In genomic region chr16:26863971-26864370, GRCh38 we compare ENCODE assay signal across 19 cellular contexts.
"Had no signal": no experiment of that assay in that cellular context is flagged by ENCODE, and none has a peak within 500 bp of the region (broad histone marks: within the 10 kb centered on the region; RNA-seq: fewer than 3 reads in every experiment).

No MANE protein-coding gene starts in this region.

- H3K4me3 ChIP-seq: colonic mucosa, hepatocyte, psoas muscle, right atrium auricular region, thyroid gland, upper lobe of right lung had no signal

- DNase-seq: activated gamma-delta T cell treated with Interleukin-2 at 50 U/mL for 16 hours; activated T-cell treated with anti-CD3 and anti-CD28 coated beads, Interleukin-2, amount 50 U/mL, for 1 hour; aorta; brain microvascular endothelial cell; central memory CD4-positive, alpha-beta T cell; colonic mucosa; foreskin melanocyte; immature natural killer cell; left ventricle myocardium superior; mammary epithelial cell; naive thymus-derived CD8-positive, alpha-beta T cell; psoas muscle; substantia nigra; T-helper 1 cell; thyroid gland; upper lobe of right lung had no signal

- ATAC-seq: left ventricle myocardium superior; naive thymus-derived CD8-positive, alpha-beta T cell; psoas muscle; upper lobe of right lung; WTC11 had no signal
